In genomic region chr7:460374-461117, GRCh38 we compare ENCODE assay signal across 13 cellular contexts. TPM values are rescaled to one million over a fixed set of nuclear protein-coding genes. Genes with fewer than 3 reads are reported as not detected.
DNase-seq lines count a peak whose midpoint lies in the region; ATAC-seq and TF ChIP-seq lines count a peak whose summit lies in the region.
"Had no signal": no experiment of that assay in that cellular context is flagged by ENCODE, and none has a peak within 500 bp of the region (broad histone marks: within the 10 kb centered on the region; RNA-seq: fewer than 3 reads in every experiment).

No MANE protein-coding gene starts in this region.

- peak overlapping the region; percentile 97 for H3K18ac ChIP-seq in neuronal stem cell (ENCODE audit: low read length)

- peak overlapping the region; percentile 94 for H2BK5ac ChIP-seq in neuronal stem cell (ENCODE audit: low read length)

- no peak overlapping the region for H3K4ac ChIP-seq in neuronal stem cell (ENCODE audit: low read length)

- DNase-seq in Calu3 (no peak), adipocyte (ENCODE audit: low read depth) (peak; percentile 57), cardiac muscle cell (ENCODE audit: low read depth in 1 of 2, low spot score in 1 of 2) (peak; percentile 34 to 75), neuronal stem cell (ENCODE audit: low spot score) (no peak), pons (ENCODE audit: low spot score) (no peak), NCI-H524 (lab: John Stamatoyannopoulos, UW) (no peak), NCI-H1436 treated with DMSO at 0.1 percent for 48 hours (lab: John Stamatoyannopoulos, UW) (no peak)
- DNase-seq: activated T-cell treated with anti-CD3 and anti-CD28 coated beads, Interleukin-2, amount 50 U/mL, for 48 hours; BE2C; Kasumi-1; stimulated activated naive B cell treated with anti-CD40 and anti-IgM and Interleukin-4, amounts not matched to agents 10 μg/mL and 1 μg/mL and 100 μg/mL, for 72 hours had no signal

- H3K27ac Mint-ChIP-seq in Calu3 (ENCODE audit: unreplicated experiment): no peak overlapping the region
- H3K27ac Mint-ChIP-seq: dendritic cell treated with granulocyte-macrophage colony-stimulating factor and Interleukin-4, amounts not matched to agents 40 ng/mL and 50 ng/mL, for 4 days; stimulated activated naive B cell treated with anti-CD40 and anti-IgM and Interleukin-4, amounts not matched to agents 10 μg/mL and 1 μg/mL and 100 μg/mL, for 72 hours had no signal

- H3K36me3 Mint-ChIP-seq in Calu3 (ENCODE audit: insufficient read depth, unreplicated experiment): peaks cover 13% of the 10 kb centered on the region
- H3K36me3 Mint-ChIP-seq: stimulated activated naive B cell treated with anti-CD40 and anti-IgM and Interleukin-4, amounts not matched to agents 10 μg/mL and 1 μg/mL and 100 μg/mL, for 72 hours had no signal

- ATAC-seq in HG03565 (IDR thresholded peaks at IDR 0.05; ENCODE audit: unreplicated experiment): no peak
- ATAC-seq: stimulated activated naive B cell treated with anti-CD40 and anti-IgM and Interleukin-4, amounts not matched to agents 10 μg/mL and 1 μg/mL and 100 μg/mL, for 72 hours had no signal

- peak overlapping the region; percentile 86 for H2AK5ac ChIP-seq in neuronal stem cell (ENCODE audit: low read depth, low read length)

- H3K14ac ChIP-seq in neuronal stem cell (ENCODE audit: low read length): peak overlapping the region; percentile 79

- H3K23ac ChIP-seq in neuronal stem cell (ENCODE audit: low read depth, low read length, poor library complexity): no peak overlapping the region

- peak overlapping the region; percentile 10 for H3K4me3 Mint-ChIP-seq in Calu3 (ENCODE audit: low read depth, unreplicated experiment)
- H3K4me3 Mint-ChIP-seq: dendritic cell treated with granulocyte-macrophage colony-stimulating factor and Interleukin-4, amounts not matched to agents 40 ng/mL and 50 ng/mL, for 4 days; stimulated activated naive B cell treated with anti-CD40 and anti-IgM and Interleukin-4, amounts not matched to agents 10 μg/mL and 1 μg/mL and 100 μg/mL, for 72 hours had no signal

- no peak for TF ChIP-seq CTCF in Calu3 (IDR thresholded peaks at IDR 0.05; ENCODE audit: unreplicated experiment)
- TF ChIP-seq CTCF in cardiac muscle cell (IDR thresholded peaks at IDR 0.05; ENCODE audit: low read depth, low read length): no peak

- BruUV-seq in Calu3 (replicated peaks; lab: Mats Ljungman, UMichigan): no TSS peak

- H2BK120ac ChIP-seq in neuronal stem cell (ENCODE audit: low read depth, low read length): peak overlapping the region; percentile 95

- H2AFZ ChIP-seq in neuronal stem cell (ENCODE audit: low read length): peak overlapping the region; percentile 93

- no peaks in the 10 kb centered on the region for H3K79me1 ChIP-seq in neuronal stem cell (ENCODE audit: low read depth, low read length)

- H3K27me3 ChIP-seq in adipocyte (replicated peaks; ENCODE audit: control insufficient read depth, insufficient read depth, low read length): peaks cover 13% of the 10 kb centered on the region
- no peaks in the 10 kb centered on the region for H3K27me3 ChIP-seq in cardiac muscle cell
- peaks cover 0 to 4% (median 0%) of the 10 kb centered on the region in 3 experiments for H3K27me3 ChIP-seq in neuronal stem cell (ENCODE audit: control insufficient read depth in 3 of 3, insufficient read depth in 3 of 3, low read depth in 1 of 3, low read length in 3 of 3)
- H3K27me3 ChIP-seq: BE2C had no signal

- H3K27ac ChIP-seq in cardiac muscle cell (no peak overlapping the region), neuronal stem cell (replicated peaks; ENCODE audit: low read length) (peak overlapping the region; percentile 39)

- no peaks in the 10 kb centered on the region for H3K9me3 Mint-ChIP-seq in Calu3 (ENCODE audit: low read depth, unreplicated experiment)
- H3K9me3 Mint-ChIP-seq: dendritic cell treated with granulocyte-macrophage colony-stimulating factor and Interleukin-4, amounts not matched to agents 40 ng/mL and 50 ng/mL, for 4 days; stimulated activated naive B cell treated with anti-CD40 and anti-IgM and Interleukin-4, amounts not matched to agents 10 μg/mL and 1 μg/mL and 100 μg/mL, for 72 hours had no signal

- peaks cover 14% of the 10 kb centered on the region for H3K4me1 Mint-ChIP-seq in Calu3 (ENCODE audit: low read depth, unreplicated experiment)

- no CpG with 5 or more reads among the region's 26 CpGs for WGBS in neuronal stem cell (ENCODE audit: extremely low coverage in 2 of 2, insufficient read length in 2 of 2, insufficient replicate concordance in 1 of 2), 2 donors

- peaks cover 3% of the 10 kb centered on the region for H3K4me1 ChIP-seq in adipocyte (ENCODE audit: control insufficient read depth, insufficient read depth, low read length)
- peaks cover 7% of the 10 kb centered on the region for H3K4me1 ChIP-seq in cardiac muscle cell (ENCODE audit: low read depth)
- peaks cover 7 to 16% of the 10 kb centered on the region in 2 donors for H3K4me1 ChIP-seq in neuronal stem cell (ENCODE audit: control insufficient read depth in 2 of 2, insufficient read depth in 1 of 2, low read depth in 1 of 2, low read length in 2 of 2)
- H3K4me1 ChIP-seq: BE2C had no signal

- no peaks in the 10 kb centered on the region for H3K9me3 ChIP-seq in adipocyte (ENCODE audit: control insufficient read depth, low read length)
- H3K9me3 ChIP-seq in cardiac muscle cell (ENCODE audit: low read depth): no peaks in the 10 kb centered on the region
- peaks cover 0 to 5% of the 10 kb centered on the region in 2 donors for H3K9me3 ChIP-seq in neuronal stem cell (replicated peaks in 1 of 2; ENCODE audit: control insufficient read depth in 2 of 2, insufficient read depth in 1 of 2, low read depth in 1 of 2, low read length in 2 of 2)
- H3K9me3 ChIP-seq: BE2C had no signal

- intact Hi-C loops in Calu3 (cut with micrococcal nuclease; ENCODE audit: unreplicated experiment): no loop called here

- no peak overlapping the region for H4K8ac ChIP-seq in neuronal stem cell (ENCODE audit: low read depth, low read length)

- H3K4me3 ChIP-seq in adipocyte (ENCODE audit: low read length) (no peak overlapping the region), cardiac muscle cell (no peak overlapping the region), neuronal stem cell (ENCODE audit: low read length in 2 of 2) (no peak overlapping the region)

- H3K36me3 ChIP-seq in adipocyte (ENCODE audit: control insufficient read depth, insufficient read depth, low read length, severe bottlenecking) (no peaks in the 10 kb centered on the region), cardiac muscle cell (no peaks in the 10 kb centered on the region), neuronal stem cell (replicated peaks in 1 of 2; ENCODE audit: control insufficient read depth in 2 of 2, insufficient read depth in 2 of 2, low read length in 2 of 2) (no peaks in the 10 kb centered on the region)
- H3K36me3 ChIP-seq: BE2C had no signal

- CTCF ChIA-PET in Calu3 (lab: Charles Lee): no interaction called here

- H3K9ac ChIP-seq in adipocyte (ENCODE audit: low read length) (no peak overlapping the region), neuronal stem cell (ENCODE audit: low read depth, low read length, poor library complexity) (peak overlapping the region; percentile 79)

- peak overlapping the region; percentile 100 for H2BK15ac ChIP-seq in neuronal stem cell (ENCODE audit: low read length)

- no peak overlapping the region for H2BK12ac ChIP-seq in neuronal stem cell (ENCODE audit: low read length)

- no peak overlapping the region for H4K91ac ChIP-seq in neuronal stem cell (ENCODE audit: low read depth, low read length, poor library complexity)

- H3K27me3 Mint-ChIP-seq in Calu3 (ENCODE audit: unreplicated experiment): peaks cover 46% of the 10 kb centered on the region

- peak overlapping the region; percentile 21 for H3K4me2 ChIP-seq in neuronal stem cell (ENCODE audit: insufficient read depth, low read length, poor library complexity, severe bottlenecking)

RNA-seq across cellular contexts. Expression of gene PDGFA, which starts 59.1 kb away (rescaled TPM):
- total RNA-seq in Calu3 (2022) (4.5 and 6.4 TPM in 2 replicates), cardiac muscle cell (22.0 and 25.6 TPM in 2 replicates)
- 6.5 and 7.7 TPM in 2 replicates for polyA plus RNA-seq in cardiac muscle cell
- 6.2 TPM for polyA plus RNA-seq in neuronal stem cell (2013, experiment 1 of 2)
- 5.7 TPM for polyA plus RNA-seq in neuronal stem cell (2013, experiment 2 of 2)

Comparison
In these comparisons a context has a peak if more than half of its experiments do, and no peak if none do; other contexts are left out.
1. DNase-seq: peak in adipocyte (single experiment) and cardiac muscle cell (2 of 2); none in Calu3 (single experiment), neuronal stem cell (single experiment), pons (single experiment), NCI-H524 (0 of 2) and NCI-H1436 treated with DMSO at 0.1 percent for 48 hours (single experiment).